In genomic region chr5:94793113-94793815, GRCh38 we compare ENCODE assay signal across 7 cellular contexts.
DNase-seq lines count a peak whose midpoint lies in the region; ATAC-seq, FAIRE-seq and TF ChIP-seq lines count a peak whose summit lies in the region.

No MANE protein-coding gene starts in this region.

- H3K79me2 ChIP-seq in Loucy (ENCODE audit: insufficient read depth, low read length): no peaks in the 10 kb centered on the region

- H3K4me3 ChIP-seq in Loucy (ENCODE audit: low read length, poor library complexity, severe bottlenecking): peak overlapping the region; percentile 50
- H3K4me3 ChIP-seq in bronchial epithelial cell (ENCODE audit: low read depth, low read length): no peak overlapping the region
- no peak overlapping the region for H3K4me3 ChIP-seq in thymus (ENCODE audit: low read length)
- no peak overlapping the region for H3K4me3 ChIP-seq in ovary

- TF ChIP-seq CTCF in Loucy (conservative IDR thresholded peaks at IDR 0.05; ENCODE audit: low read length) (no peak), bronchial epithelial cell (IDR thresholded peaks at IDR 0.05; ENCODE audit: insufficient read depth, low read length, severe bottlenecking) (no peak), ovary (IDR thresholded peaks at IDR 0.05) (no peak)

- no peaks in the 10 kb centered on the region for H3K9me2 ChIP-seq in Loucy (replicated peaks; ENCODE audit: low read depth, low read length)

- H2AFZ ChIP-seq in Loucy (ENCODE audit: low read length): peak overlapping the region; percentile 14

- peak overlapping the region; percentile 58 for H3K9ac ChIP-seq in Loucy (ENCODE audit: low read depth, low read length, poor library complexity, severe bottlenecking)

- no peak for TF ChIP-seq POLR2A in ovary (IDR thresholded peaks at IDR 0.05)

- peak overlapping the region; percentile 76 for H3K4me2 ChIP-seq in Loucy (ENCODE audit: low read depth, low read length, poor library complexity, severe bottlenecking)

- H3K4me1 ChIP-seq in Loucy (ENCODE audit: insufficient read depth, low read length, poor library complexity, severe bottlenecking) (peaks cover 51% of the 10 kb centered on the region), thymus (ENCODE audit: control insufficient read depth, insufficient read depth, low read length) (peaks cover 29% of the 10 kb centered on the region), ovary (ENCODE audit: insufficient read depth) (no peaks in the 10 kb centered on the region)

- POLR2A ChIA-PET in HEK293T (lab: Yijun Ruan, JAX): no interaction called here

- WGBS in thymus: 38% methylated on average over 4 of the region's 4 CpGs
- 54 to 65% (median 62%) methylated on average over 4 of the region's 4 CpGs for WGBS in ovary, 3 donors

- TF ChIP-seq EP300 in ovary (IDR thresholded peaks at IDR 0.05): no peak

- peak overlapping the region; percentile 86 for H3K27ac ChIP-seq in thymus (ENCODE audit: low read depth)
- no peak overlapping the region for H3K27ac ChIP-seq in ovary

- H4K20me1 ChIP-seq in Loucy (ENCODE audit: insufficient read depth, low read length, poor library complexity, severe bottlenecking): no peaks in the 10 kb centered on the region

- H3K27me3 ChIP-seq in Loucy (ENCODE audit: insufficient read depth, low read length, poor library complexity, severe bottlenecking): no peaks in the 10 kb centered on the region
- no peaks in the 10 kb centered on the region for H3K27me3 ChIP-seq in bronchial epithelial cell (ENCODE audit: control insufficient read depth, insufficient read depth, low read length)
- no peaks in the 10 kb centered on the region for H3K27me3 ChIP-seq in thymus (ENCODE audit: control insufficient read depth, insufficient read depth)
- H3K27me3 ChIP-seq in ovary: no peaks in the 10 kb centered on the region

- no peaks in the 10 kb centered on the region for H3K36me3 ChIP-seq in Loucy (ENCODE audit: insufficient read depth, low read length)
- H3K36me3 ChIP-seq in bronchial epithelial cell (ENCODE audit: control insufficient read depth, insufficient read depth, low read length): no peaks in the 10 kb centered on the region
- no peaks in the 10 kb centered on the region for H3K36me3 ChIP-seq in thymus (ENCODE audit: control insufficient read depth, insufficient read depth)
- H3K36me3 ChIP-seq in ovary: no peaks in the 10 kb centered on the region

- H3K9me3 ChIP-seq in Loucy (ENCODE audit: insufficient read depth, low read depth, low read length): no peaks in the 10 kb centered on the region
- no peaks in the 10 kb centered on the region for H3K9me3 ChIP-seq in thymus (ENCODE audit: control insufficient read depth)
- no peaks in the 10 kb centered on the region for H3K9me3 ChIP-seq in ovary

- intact Hi-C loops in ovary (cut with DNase I): no loop called here

- no peak for FAIRE-seq in bronchial epithelial cell (lab: Jason Lieb, UNC)

- ATAC-seq in GM18502 (IDR thresholded peaks at IDR 0.05; ENCODE audit: poor library complexity, unreplicated experiment) (peak; percentile 99), GM21737 (IDR thresholded peaks at IDR 0.05; ENCODE audit: unreplicated experiment) (peak; percentile 100)

- H3F3A ChIP-seq in Loucy (ENCODE audit: low read depth): 0 out of 2 replicates have a peak, but pooled peaks cover 8% of the 10 kb centered on the region

- CTCF ChIA-PET in HEK293T (lab: Yijun Ruan, JAX): no interaction called here

- DNase-seq in bronchial epithelial cell (ENCODE audit: low read depth) (peak; percentile 33), ovary (no peak), HEK293T (ENCODE audit: extremely low spot score) (no peak)

TF ChIP-seq in HEK293T, 16 proteins besides CTCF, POLR2A, EP300 and RAD21:
- TF ChIP-seq SUZ12 (IDR thresholded peaks at IDR 0.05): no peak
- no peak for TF ChIP-seq FOXM1 (IDR thresholded peaks at IDR 0.05; ENCODE audit: borderline replicate concordance)
- TF ChIP-seq NFRKB (IDR thresholded peaks at IDR 0.05): no peak
- TF ChIP-seq BHLHE40 (IDR thresholded peaks at IDR 0.05; ENCODE audit: borderline replicate concordance): no peak
- TF ChIP-seq ARNT (IDR thresholded peaks at IDR 0.05): no peak
- no peak for TF ChIP-seq LEF1 (IDR thresholded peaks at IDR 0.05; ENCODE audit: borderline replicate concordance)
- TF ChIP-seq HDGF (IDR thresholded peaks at IDR 0.05; ENCODE audit: borderline replicate concordance): no peak
- no peak for TF ChIP-seq TARDBP (IDR thresholded peaks at IDR 0.05)
- no peak for TF ChIP-seq PKNOX1 (IDR thresholded peaks at IDR 0.05)
- no peak for TF ChIP-seq ZNF384 (IDR thresholded peaks at IDR 0.05)
- TF ChIP-seq ELF4 (IDR thresholded peaks at IDR 0.05): no peak
- no peak for TF ChIP-seq CTBP1 (IDR thresholded peaks at IDR 0.05; ENCODE audit: borderline replicate concordance)
- no peak for TF ChIP-seq FOXK2 (IDR thresholded peaks at IDR 0.05)
- no peak for TF ChIP-seq FOXA1 (IDR thresholded peaks at IDR 0.05)
- no peak for TF ChIP-seq SP1 (IDR thresholded peaks at IDR 0.05)
- TF ChIP-seq L3MBTL2 (conservative IDR thresholded peaks at IDR 0.05): no peak
TF ChIP-seq in HEK293T: peak in this region for 0.
